Comparison of ENCODE assay signal across 12 cellular contexts in the genomic region with DNA sequence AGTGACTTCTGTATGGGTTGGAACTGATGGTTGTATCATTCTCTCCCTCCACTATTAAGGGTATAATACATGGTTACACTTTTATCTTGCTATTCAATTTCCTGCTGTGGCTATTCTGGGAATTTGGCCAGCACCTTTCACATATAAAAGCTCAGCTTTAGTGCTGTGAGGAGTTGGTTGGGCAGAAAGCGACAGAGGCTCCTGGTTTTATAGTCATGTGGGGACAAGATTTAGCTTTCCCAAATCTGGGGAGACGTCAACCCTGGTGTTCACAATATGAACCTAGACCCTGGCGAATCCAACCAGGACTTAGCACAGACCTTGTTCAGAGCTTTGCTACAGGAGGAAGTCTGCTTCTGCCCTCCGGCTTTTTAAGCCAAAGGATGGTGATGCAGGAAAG. TPM values are rescaled to one million over a fixed set of nuclear protein-coding genes. Genes with fewer than 3 reads are reported as not detected.
DNase-seq lines count a peak whose midpoint lies in the region; ATAC-seq and TF ChIP-seq lines count a peak whose summit lies in the region.
"Had no signal": no experiment of that assay in that cellular context is flagged by ENCODE, and none has a peak within 500 bp of the region (broad histone marks: within the 10 kb centered on the region; RNA-seq: fewer than 3 reads in every experiment).

No MANE protein-coding gene starts in this region.

- H3K4me1 ChIP-seq in foreskin keratinocyte (no peaks in the 10 kb centered on the region), SJCRH30 (peaks cover 8% of the 10 kb centered on the region; the same call in 1 of the 2 replicates)

- H3K36me3 Mint-ChIP-seq in mesothelial cell of epicardium = no peaks in the 10 kb centered on the region
- H3K36me3 Mint-ChIP-seq: activated naive CD8-positive, alpha-beta T cell had no signal

- no peaks in the 10 kb centered on the region for H3K27me3 Mint-ChIP-seq in mesothelial cell of epicardium (ENCODE audit: low read depth)
- H3K27me3 Mint-ChIP-seq: activated naive CD8-positive, alpha-beta T cell had no signal

- no peaks in the 10 kb centered on the region for H3K36me3 ChIP-seq in SJCRH30

- H3K9me3 Mint-ChIP-seq in mesothelial cell of epicardium = no peaks in the 10 kb centered on the region

- H3K4me1 Mint-ChIP-seq in mesothelial cell of epicardium = peaks cover 23% of the 10 kb centered on the region

- H3K4me3 Mint-ChIP-seq in mesothelial cell of epicardium = no peak overlapping the region
- H3K4me3 Mint-ChIP-seq: activated naive CD8-positive, alpha-beta T cell; nephron progenitor cell had no signal

- TF ChIP-seq CTCF in mesothelial cell of epicardium (IDR thresholded peaks at IDR 0.05; ENCODE audit: unreplicated experiment) (no peak), foreskin keratinocyte (conservative IDR thresholded peaks at IDR 0.05) (no peak), omental fat pad (IDR thresholded peaks at IDR 0.05) (no peak)

- H3K4me3 ChIP-seq in SJCRH30 = no peak overlapping the region

- peaks cover 47% of the 10 kb centered on the region for H3K27me3 ChIP-seq in foreskin keratinocyte
- peaks cover 3% of the 10 kb centered on the region; the same call in 1 of the 2 replicates for H3K27me3 ChIP-seq in SJCRH30

- DNase-seq in Ammon's horn (ENCODE audit: low spot score) (peak; percentile 52), NCI-H2196 (lab: John Stamatoyannopoulos, UW; ENCODE audit: unreplicated experiment) (peak; percentile 51), cerebellar cortex (ENCODE audit: low spot score) (peak; percentile 28), mesothelial cell of epicardium (ENCODE audit: low spot score in 2 of 2, unreplicated experiment in 2 of 2) (no peak), foreskin keratinocyte (no peak), omental fat pad (ENCODE audit: low spot score) (no peak), NOMO-1 treated with dmso at 0.1 percent for 144 hours (lab: John Stamatoyannopoulos, UW; ENCODE audit: unreplicated experiment) (no peak), SJCRH30 (no peak)
- DNase-seq: nephron progenitor cell had no signal

- H3K27ac Mint-ChIP-seq in mesothelial cell of epicardium = peak overlapping the region; percentile 26
- H3K27ac Mint-ChIP-seq: activated naive CD8-positive, alpha-beta T cell; nephron progenitor cell had no signal

- ATAC-seq in foreskin keratinocyte (no peak), omental fat pad (ENCODE audit: low FRiP score) (no peak)
- ATAC-seq: HCT116 had no signal

- H3K27ac ChIP-seq in foreskin keratinocyte (no peak overlapping the region), SJCRH30 (no peak overlapping the region)
- H3K27ac ChIP-seq: C4-2B had no signal

- H3K9me3 ChIP-seq in SJCRH30 (replicated peaks) = no peaks in the 10 kb centered on the region

RNA-seq across cellular contexts. Expression of gene FOS, which starts 36.5 kb away (rescaled TPM):
- total RNA-seq in mesothelial cell of epicardium = 789 to 796 TPM (median 796 TPM) in 3 replicates
- 59.6 and 63.2 TPM in 2 replicates for total RNA-seq in foreskin keratinocyte
- polyA plus RNA-seq in foreskin keratinocyte = 24.5 and 33.4 TPM in 2 replicates
- total RNA-seq in omental fat pad = 1,000 to 10,000 TPM in 3 of 4 donors, 100 to 1,000 TPM in 1; 935 to 2,479 (median 2,174) TPM
- total RNA-seq in SJCRH30 (2014; rRNA removed; shearing (Covaris generic)) = 2.9 and 3.1 TPM in 2 replicates

Comparison
In these comparisons a context has a peak if more than half of its experiments do, and no peak if none do; other contexts are left out.
1. DNase-seq: peak in Ammon's horn (single experiment), NCI-H2196 (single experiment) and cerebellar cortex (single experiment); none in mesothelial cell of epicardium (0 of 2), foreskin keratinocyte (0 of 2), omental fat pad (single experiment), NOMO-1 treated with dmso at 0.1 percent for 144 hours (single experiment) and SJCRH30 (0 of 2).
2. RNA of gene FOS, which starts 36.5 kb away (total RNA-seq): 935 to 2,479 TPM in omental fat pad, 789 to 796 TPM in mesothelial cell of epicardium and 59.6 to 63.2 TPM in foreskin keratinocyte; 2.9 to 3.1 TPM in SJCRH30; every median in the first group is over 10 times any median in the second.